In the genomic region with DNA sequence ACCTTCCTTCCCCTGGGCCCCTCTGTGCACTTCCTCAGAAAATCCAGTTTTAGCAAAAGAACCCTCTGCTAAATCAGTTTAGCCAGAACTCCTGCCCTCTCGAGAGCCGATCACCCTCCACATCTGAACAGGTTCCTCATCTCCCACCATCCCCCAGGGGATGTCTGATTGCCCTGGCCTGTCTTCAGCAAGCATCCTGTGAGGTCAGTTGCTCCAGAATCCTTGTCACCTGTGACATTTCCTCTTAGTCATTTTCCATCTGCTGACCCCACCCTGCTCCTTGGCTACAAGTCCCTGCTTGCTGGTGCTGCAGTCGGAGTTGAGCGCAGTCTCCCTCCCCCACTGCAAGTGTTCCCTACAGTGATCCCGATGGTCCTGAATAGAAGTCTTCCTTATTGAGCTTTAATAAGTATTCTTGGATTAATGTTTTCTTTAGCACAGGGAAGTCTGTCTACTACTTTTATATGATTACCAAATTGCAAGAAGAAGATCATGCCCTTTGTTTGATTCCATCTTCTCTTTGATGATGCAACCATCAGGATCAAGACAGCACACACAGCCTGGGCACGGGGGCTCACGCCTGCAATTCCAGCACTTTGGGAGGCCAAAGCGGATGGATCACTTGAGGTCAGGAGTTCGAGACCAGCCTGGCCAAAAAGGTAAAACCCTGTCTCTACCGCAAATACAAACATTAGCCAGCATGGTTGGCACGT, we compare ENCODE assay signal across 18 cellular contexts. TPM values are rescaled to one million over a fixed set of nuclear protein-coding genes. Genes with fewer than 3 reads are reported as not detected.
DNase-seq lines count a peak whose midpoint lies in the region; ATAC-seq, FAIRE-seq and TF ChIP-seq lines count a peak whose summit lies in the region.
"Had no signal": no experiment of that assay in that cellular context is flagged by ENCODE, and none has a peak within 500 bp of the region (broad histone marks: within the 10 kb centered on the region; RNA-seq: fewer than 3 reads in every experiment).

No MANE protein-coding gene starts in this region.

- no TSS peak for BruUV-seq in K562 (replicated peaks; lab: Mats Ljungman, UMichigan)

- H3K4me1 Mint-ChIP-seq in progenitor cell of endocrine pancreas (ENCODE audit: low read depth), result peaks cover 11% of the 10 kb centered on the region

- H3K9me3 ChIP-seq in A549 (no peaks in the 10 kb centered on the region), K562 (replicated peaks; ENCODE audit: control insufficient read depth, insufficient read depth, low read depth, low read length) (no peaks in the 10 kb centered on the region)
- H3K9me3 ChIP-seq: tibial nerve had no signal

- in situ Hi-C loops in K562 (cut with MboI), result no loop called here

- H3K9ac ChIP-seq in K562 (ENCODE audit: insufficient read depth in 1 of 2, low read depth in 2 of 2, low read length in 2 of 2), result no peak overlapping the region; a peak in 1 of 4 replicates

- H3K36me3 Mint-ChIP-seq in progenitor cell of endocrine pancreas (ENCODE audit: insufficient read depth), result no peaks in the 10 kb centered on the region

- H4K20me1 ChIP-seq in K562 (replicated peaks; ENCODE audit: control insufficient read depth, insufficient read depth, low read length), result no peaks in the 10 kb centered on the region

- no peak; a peak in 1 of 6 replicates for ATAC-seq in A549
- ATAC-seq in K562, result peak; percentile 57
- ATAC-seq in left ventricle myocardium superior, result peak; percentile 57
- no peak for ATAC-seq in GM21717 (IDR thresholded peaks at IDR 0.05; ENCODE audit: unreplicated experiment)
- ATAC-seq: T-helper 17 cell had no signal

- TF ChIP-seq EP300 in A549 (IDR thresholded peaks at IDR 0.05) (no peak), K562 (IDR thresholded peaks at IDR 0.05; ENCODE audit: low read length) (no peak)

- no peaks in the 10 kb centered on the region for H3K27me3 ChIP-seq in K562 (ENCODE audit: control insufficient read depth in 2 of 2, insufficient read depth in 2 of 2, low read length in 2 of 2)
- H3K27me3 ChIP-seq: tibial nerve had no signal

- H3K27ac Mint-ChIP-seq in progenitor cell of endocrine pancreas, result no peak overlapping the region
- H3K27ac Mint-ChIP-seq: B cell, HFFc6, T-helper 17 cell had no signal

- peaks cover 3% of the 10 kb centered on the region for H3K9me3 Mint-ChIP-seq in progenitor cell of endocrine pancreas (ENCODE audit: low read depth)
- H3K9me3 Mint-ChIP-seq: HFFc6 had no signal

- peak in 1 of 2 experiments; percentile 50 for DNase-seq in A549 (ENCODE audit: low read depth in 1 of 2, low spot score in 1 of 2)
- peak; percentile 36 for DNase-seq in HCEC 1CT
- DNase-seq in K562 (ENCODE audit: extremely low read depth in 1 of 4, low spot score in 3 of 4), result peak in 2 of 4 experiments; percentile 13 to 43
- no peak for DNase-seq in left ventricle myocardium superior
- DNase-seq in progenitor cell of endocrine pancreas (ENCODE audit: low spot score, unreplicated experiment), result no peak
- DNase-seq in activated CD4-positive, alpha-beta T cell treated with anti-CD3 and anti-CD28 coated beads for 48 hours, result no peak
- DNase-seq in stimulated activated CD4-positive, alpha-beta T cell treated with anti-CD3 and anti-CD28 coated beads, Interleukin-4, amount 100 ng/mL, for 24 hours, result no peak
- DNase-seq: activated CD4-positive, CD25-positive, alpha-beta regulatory T cell; activated effector memory CD4-positive, alpha-beta T cell treated with Interleukin-2 at 50 U/mL for 16 hours; HFFc6; kidney glomerular epithelial cell; NCI-H1048; NCI-H2081 treated with DMSO at 0.1 percent for 48 hours; RPMI8226; T-helper 17 cell had no signal

- H3K27ac ChIP-seq in A549 (no peak overlapping the region), K562 (ENCODE audit: extremely low read depth, low read depth, low read length) (no peak overlapping the region)
- H3K27ac ChIP-seq: tibial nerve had no signal

- H3K4me2 ChIP-seq in A549 (peak overlapping the region; percentile 45), K562 (ENCODE audit: insufficient read depth, low read length) (no peak overlapping the region; the same call in 1 of the 2 replicates)

- POLR2A ChIA-PET in A549 (lab: Yijun Ruan, JAX) (no interaction called here), K562 (lab: Yijun Ruan, JAX) (no interaction called here)

- H3K4me3 Mint-ChIP-seq in progenitor cell of endocrine pancreas (ENCODE audit: low read depth), result no peak overlapping the region
- H3K4me3 Mint-ChIP-seq: B cell, HFFc6, T-helper 17 cell had no signal

- intact Hi-C loops in K562 (cut with micrococcal nuclease) (no loop called here), left ventricle myocardium superior (cut with micrococcal nuclease) (no loop called here)

- TF ChIP-seq POLR2A in A549 (IDR thresholded peaks at IDR 0.05; ENCODE audit: low read length) (no peak), K562 (conservative IDR thresholded peaks at IDR 0.05) (no peak)

- FAIRE-seq in A549 (lab: Jason Lieb, UNC), result no peak
- peak; percentile 46 for FAIRE-seq in K562 (lab: Jason Lieb, UNC)

- H3K4me3 ChIP-seq in A549, result no peak overlapping the region
- no peak overlapping the region for H3K4me3 ChIP-seq in K562
- H3K4me3 ChIP-seq: tibial nerve had no signal

- H3K79me2 ChIP-seq in K562 (ENCODE audit: control insufficient read depth, insufficient read depth, low read length), result no peaks in the 10 kb centered on the region

- no peak for TF ChIP-seq CTCF in A549 (IDR thresholded peaks at IDR 0.05)
- no peak for TF ChIP-seq CTCF in K562 (IDR thresholded peaks at IDR 0.05 in 2 of 3, conservative IDR thresholded peaks at IDR 0.05 in 1 of 3; ENCODE audit: insufficient read depth in 2 of 3, low read depth in 1 of 3, low read length in 3 of 3)
- TF ChIP-seq CTCF in progenitor cell of endocrine pancreas (IDR thresholded peaks at IDR 0.05; ENCODE audit: unreplicated experiment), result no peak

- H2AFZ ChIP-seq in K562 (ENCODE audit: low read depth, low read length), result no peak overlapping the region

- H3K4me1 ChIP-seq in A549 (peaks cover 25% of the 10 kb centered on the region; the same call in 2 of the 3 replicates), K562 (replicated peaks in 1 of 2; ENCODE audit: control insufficient read depth in 2 of 2, insufficient read depth in 2 of 2, low read length in 2 of 2) (peaks cover 10 to 19% of the 10 kb centered on the region in 2 experiments; a peak in 4 of 5 replicates)

- CTCF ChIA-PET in A549 (lab: Yijun Ruan, JAX) (interaction anchor here (0.6 to 1.6 kb wide), 4 partner anchors 9 to 77 kb away, joined by 3 to 4 read pairs (median 3); no protein-coding TSS in a partner anchor), K562 (lab: Yijun Ruan, JAX; ENCODE audit: low intra/inter-chr PET ratio) (no interaction called here)

- WGBS in A549 (ENCODE audit: missing lambda C conversion rate), result 63% methylated on average over 10 of the region's 11 CpGs
- 41% methylated on average over 11 of the region's 11 CpGs for WGBS in K562 (ENCODE audit: insufficient coverage, low coverage, missing lambda C conversion rate)

- TF ChIP-seq RAD21 in A549 (conservative IDR thresholded peaks at IDR 0.05 in 1 of 2, IDR thresholded peaks at IDR 0.05 in 1 of 2) (no peak), K562 (CRISPR knock-in tag; conservative IDR thresholded peaks at IDR 0.05 in 1 of 2, IDR thresholded peaks at IDR 0.05 in 1 of 2) (no peak)

- H3K27me3 Mint-ChIP-seq in progenitor cell of endocrine pancreas, result peaks cover 4% of the 10 kb centered on the region
- H3K27me3 Mint-ChIP-seq: T-helper 17 cell had no signal

- no peaks in the 10 kb centered on the region for H3K36me3 ChIP-seq in K562 (ENCODE audit: control insufficient read depth, insufficient read depth, low read length)
- H3K36me3 ChIP-seq: tibial nerve had no signal

- no peaks in the 10 kb centered on the region for H3K9me1 ChIP-seq in K562 (ENCODE audit: control insufficient read depth, insufficient read depth, low read length)

TF ChIP-seq in A549, 52 proteins besides CTCF, POLR2A, EP300 and RAD21 (continues in another document):
- no peak for TF ChIP-seq ZFP36 (IDR thresholded peaks at IDR 0.05; ENCODE audit: borderline replicate concordance, partially characterized antibody)
- no peak for TF ChIP-seq JUN (IDR thresholded peaks at IDR 0.05)
- no peak for TF ChIP-seq ZSCAN20 (CRISPR knock-in tag; IDR thresholded peaks at IDR 0.05)
- TF ChIP-seq EHF (CRISPR knock-in tag; IDR thresholded peaks at IDR 0.05), result no peak
- no peak for TF ChIP-seq CBX8 (IDR thresholded peaks at IDR 0.05)

TF ChIP-seq in K562, 482 proteins besides CTCF, POLR2A, EP300 and RAD21 (continues in another document):
- TF ChIP-seq ZNF316 (IDR thresholded peaks at IDR 0.05), result peak; percentile 48
- TF ChIP-seq NR4A1 (CRISPR knock-in tag; IDR thresholded peaks at IDR 0.05), result no peak
- TF ChIP-seq NR4A1 (tag; IDR thresholded peaks at IDR 0.05), result no peak
- no peak for TF ChIP-seq ZFP1 (CRISPR knock-in tag; IDR thresholded peaks at IDR 0.05)
- no peak for TF ChIP-seq NFYB (IDR thresholded peaks at IDR 0.05; ENCODE audit: extremely low read depth, insufficient read length)
- no peak for TF ChIP-seq SP2 (IDR thresholded peaks at IDR 0.05; ENCODE audit: extremely low read depth, low read depth, low read length, poor library complexity, severe bottlenecking)

RNA-seq across cellular contexts. Expression of gene UBE2F, which starts 30.9 kb away (rescaled TPM):
- 65.5 and 81.1 TPM in 2 replicates for polyA plus RNA-seq in A549 (2011; rRNA removed)
- 33.4 and 33.8 TPM in 2 replicates for polyA plus RNA-seq in A549 (2012; cell fraction: cytosol; rRNA removed)
- polyA plus RNA-seq in A549 (2012; cell fraction: nucleus; rRNA removed), result 15.0 and 25.2 TPM in 2 replicates
- polyA plus RNA-seq in A549 (2017; fragmentation: RNase III; extraction: RNeasy Plus Mini Kit Qiagen cat#74134 plus additional on column Dnase treatment), result 49.1 to 51.3 TPM (median 49.7 TPM) in 3 replicates
- polyA minus RNA-seq in A549 (2011; rRNA and poly(A)+ RNA removed), result 22.8 and 25.1 TPM in 2 replicates
- total RNA-seq in K562 (2011; cell fraction: chromatin; rRNA removed; ENCODE audit: low replicate concordance), result 51.8 and 53.3 TPM in 2 replicates
- total RNA-seq in K562 (2011; cell fraction: nucleolus; rRNA removed), result 34.2 and 44.7 TPM in 2 replicates
- total RNA-seq in K562 (2011; cell fraction: nucleoplasm; rRNA removed), result 38.6 and 66.0 TPM in 2 replicates
- 44.3 and 54.0 TPM in 2 replicates for total RNA-seq in K562 (2014; rRNA removed)
- 56.4 and 59.4 TPM in 2 replicates for total RNA-seq in K562 (2014; rRNA removed; fragmentation: Illumina TruSeq; extraction: Trizol)
- 42.8 and 50.7 TPM in 2 replicates for total RNA-seq in K562 (2015; rRNA removed; fragmentation: Illumina TruSeq; extraction: Trizol)
- 53.0 and 57.9 TPM in 2 replicates for total RNA-seq in K562 (2021)
- polyA plus RNA-seq in K562 (2011; rRNA removed), result 68.5 and 87.1 TPM in 2 replicates
- 52.0 and 70.8 TPM in 2 replicates for polyA plus RNA-seq in K562 (2011; cell fraction: cytosol; rRNA removed)
- polyA plus RNA-seq in K562 (2011; cell fraction: nucleus; rRNA removed), result 21.9 and 30.1 TPM in 2 replicates
- 55.3 and 72.7 TPM in 2 replicates for polyA plus RNA-seq in K562 (2012)
- polyA plus RNA-seq in K562 (2014; fragmentation: Illumina TruSeq; extraction: Trizol), result 82.6 and 88.1 TPM in 2 replicates
- polyA plus RNA-seq in K562 (2014; fragmentation: Nextera tagmentation; extraction: Ambion mirVana), result 10 to 100 TPM; 18.1 to 24.9 TPM
- 52.9 and 62.2 TPM in 2 replicates for polyA plus RNA-seq in K562 (2014; rRNA removed)
- polyA minus RNA-seq in K562 (2011; rRNA and poly(A)+ RNA removed), result 36.2 and 36.5 TPM in 2 replicates
- polyA minus RNA-seq in K562 (2011; cell fraction: cytosol; rRNA and poly(A)+ RNA removed), result 22.9 and 26.1 TPM in 2 replicates
- 21.5 and 27.3 TPM in 2 replicates for polyA minus RNA-seq in K562 (2011; cell fraction: nucleus; rRNA and poly(A)+ RNA removed)
- total RNA-seq in left ventricle myocardium superior, result 67.7 TPM
- total RNA-seq in progenitor cell of endocrine pancreas, result 38.6 and 47.9 TPM in 2 replicates

Comparison
In these comparisons a context has a peak if more than half of its experiments do, and no peak if none do; other contexts are left out.
1. ATAC-seq: peak in K562 (single experiment) and left ventricle myocardium superior (single experiment); none in A549 (0 of 2) and GM21717 (single experiment).
2. Of the 35 proteins assayed by ChIP-seq in both K562 and A549: peak only in K562: CEBPB; only in A549: none; in both: none; in neither: 33; mixed calls (peak in some experiments, not most) for 1.